In the genomic region with DNA sequence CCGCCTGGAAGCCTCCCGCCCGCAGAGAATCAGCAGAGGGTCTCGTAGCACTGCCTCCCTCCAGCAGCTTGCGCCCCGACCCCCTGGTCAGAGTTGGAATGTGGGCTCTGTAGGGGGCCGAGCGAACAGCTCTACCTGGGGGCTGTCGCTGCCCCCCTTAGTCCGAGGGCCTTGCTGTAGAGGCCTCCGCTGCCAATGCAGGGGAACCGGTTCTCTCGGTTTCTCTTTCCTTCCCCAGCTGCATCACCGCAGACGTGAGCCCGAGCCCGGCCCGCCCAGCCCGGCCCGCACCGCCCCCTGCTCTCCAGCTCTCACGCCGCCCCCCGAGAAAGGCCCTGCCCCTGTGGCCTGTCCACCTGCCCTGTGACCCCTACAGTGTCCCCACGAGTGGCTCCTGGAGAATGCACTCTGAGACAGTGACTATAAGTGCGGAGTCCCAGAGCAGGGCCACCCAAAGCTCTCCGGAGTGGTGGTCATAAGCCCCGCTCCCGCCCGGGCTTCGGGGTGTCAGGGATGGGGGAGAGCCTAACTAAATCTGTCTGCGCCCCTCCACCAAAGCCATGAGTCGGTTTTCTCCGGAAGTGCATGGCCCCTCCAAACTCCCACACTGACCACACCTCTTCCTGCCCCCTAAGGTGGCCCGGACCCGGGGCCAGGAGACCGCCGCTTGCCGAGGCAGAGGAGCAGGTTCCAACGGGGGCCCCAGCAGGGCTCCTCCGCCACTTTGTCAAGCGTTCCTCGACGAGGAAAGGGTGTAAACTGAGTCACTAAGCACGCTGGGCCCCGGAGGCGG, we compare ENCODE assay signal across 8 cellular contexts. TPM values are rescaled to one million over a fixed set of nuclear protein-coding genes. Genes with fewer than 3 reads are reported as not detected.
DNase-seq lines count a peak whose midpoint lies in the region; ATAC-seq and TF ChIP-seq lines count a peak whose summit lies in the region.

No MANE protein-coding gene starts in this region.

- peak overlapping the region in 2 of 4 donors; percentile 72 to 77 for H3K27ac ChIP-seq in esophagus muscularis mucosa (replicated peaks in 1 of 4)

- TF ChIP-seq POLR2A in esophagus muscularis mucosa (IDR thresholded peaks at IDR 0.05; ENCODE audit: low read depth): no peak

- H3K4me1 ChIP-seq in esophagus muscularis mucosa: peaks cover 46 to 61% (median 58%) of the 10 kb centered on the region in 4 donors

- H3K36me3 Mint-ChIP-seq in T-cell: no peaks in the 10 kb centered on the region

- CTCF ChIA-PET in T-cell (lab: Charles Lee): no interaction called here

- H3K4me3 ChIP-seq in H7 (ENCODE audit: insufficient read depth, low read depth, low read length) (peak overlapping the region; percentile 66), esophagus muscularis mucosa (peak overlapping the region; percentile 47 to 66 (median 56))

- no peaks in the 10 kb centered on the region for H3K9me3 ChIP-seq in esophagus muscularis mucosa

- H3K36me3 ChIP-seq in H7 (replicated peaks; ENCODE audit: control insufficient read depth, insufficient read depth, low read length): no peaks in the 10 kb centered on the region
- peaks cover 0 to 24% (median 14%) of the 10 kb centered on the region in 4 donors for H3K36me3 ChIP-seq in esophagus muscularis mucosa

- DNase-seq in ELR (ENCODE audit: low read depth): peak; percentile 53
- DNase-seq in H7: peak; percentile 91
- DNase-seq in T-cell: peak in 5 of 34 experiments; percentile 19 to 43 (median 30)
- no peak for DNase-seq in esophagus muscularis mucosa (ENCODE audit: extremely low spot score)
- no peak for DNase-seq in omental fat pad (ENCODE audit: low spot score)
- no peak for DNase-seq in NOMO-1 treated with dmso at 0.1 percent for 144 hours (lab: John Stamatoyannopoulos, UW; ENCODE audit: unreplicated experiment)

- no peak for TF ChIP-seq CTCF in esophagus muscularis mucosa (IDR thresholded peaks at IDR 0.05)
- TF ChIP-seq CTCF in omental fat pad (IDR thresholded peaks at IDR 0.05): no peak

- 23% methylated on average over 17 of the region's 47 CpGs for WGBS in esophagus muscularis mucosa

- peak in 3 of 4 experiments; percentile 5 to 14 (median 10) for ATAC-seq in T-cell (replicated peaks in 1 of 4)
- peak; percentile 17 for ATAC-seq in omental fat pad (ENCODE audit: low FRiP score)
- ATAC-seq in GM21717 (IDR thresholded peaks at IDR 0.05; ENCODE audit: unreplicated experiment): no peak
- ATAC-seq in HG03457 (IDR thresholded peaks at IDR 0.05; ENCODE audit: unreplicated experiment): no peak

- H3K4me3 Mint-ChIP-seq in T-cell: peak overlapping the region; percentile 71 to 82 (median 80)

- peak overlapping the region in 1 of 2 donors; percentile 11 for H3K27ac Mint-ChIP-seq in T-cell

- TF ChIP-seq EP300 in esophagus muscularis mucosa (IDR thresholded peaks at IDR 0.05): no peak

- no peaks in the 10 kb centered on the region for H3K9me3 Mint-ChIP-seq in T-cell

- intact Hi-C loops in esophagus muscularis mucosa (cut with DNase I): no loop called here

- H3K27me3 ChIP-seq in H7 (ENCODE audit: control insufficient read depth, insufficient read depth, low read length): peaks cover 50% of the 10 kb centered on the region
- H3K27me3 ChIP-seq in esophagus muscularis mucosa: peaks cover 4 to 71% (median 27%) of the 10 kb centered on the region in 4 donors

- H3K27me3 Mint-ChIP-seq in T-cell: no peaks in the 10 kb centered on the region

- POLR2A ChIA-PET in T-cell (lab: Charles Lee): interaction anchor here in 1 of 2 donors (0.6 kb wide), 1 partner anchor 13 kb away, joined by 10 read pairs; no protein-coding TSS in a partner anchor

- peaks cover 23 to 28% (median 25%) of the 10 kb centered on the region in 3 donors for H3K4me1 Mint-ChIP-seq in T-cell

RNA-seq across cellular contexts. Expression of gene ARHGAP27, which starts 1.7 kb away (rescaled TPM):
- 4.5 and 5.4 TPM in 2 replicates for total RNA-seq in H7 (2014; rRNA removed; shearing (Covaris generic))
- 100 to 1,000 TPM in 3 of 5 donors, 10 to 100 TPM in 2; 56.4 to 120 (median 113) TPM for total RNA-seq in T-cell
- total RNA-seq in esophagus muscularis mucosa: 10 to 100 TPM; 11.2 to 15.0 (median 12.9) TPM
- total RNA-seq in omental fat pad: 10 to 100 TPM; 13.4 to 52.5 (median 23.7) TPM

RNA-seq across cellular contexts. Expression of gene PLEKHM1, which starts 59.6 kb away (rescaled TPM):
- 5.0 and 5.8 TPM in 2 replicates for total RNA-seq in H7 (2014; rRNA removed; shearing (Covaris generic))
- 100 to 1,000 TPM in 1 of 5 donors, 10 to 100 TPM in 4; 77.8 to 105 (median 79.4) TPM for total RNA-seq in T-cell
- 10 to 100 TPM; 28.5 to 38.0 (median 36.0) TPM for total RNA-seq in esophagus muscularis mucosa
- 10 to 100 TPM; 44.0 to 68.9 (median 53.2) TPM for total RNA-seq in omental fat pad

Comparison
In these comparisons a context has a peak if more than half of its experiments do, and no peak if none do; other contexts are left out.
1. DNase-seq: peak in ELR (single experiment) and H7 (single experiment); none in esophagus muscularis mucosa (single experiment), omental fat pad (single experiment) and NOMO-1 treated with dmso at 0.1 percent for 144 hours (single experiment).
2. ATAC-seq: peak in T-cell (3 of 4) and omental fat pad (single experiment); none in GM21717 (single experiment) and HG03457 (single experiment).